Comparison of ENCODE assay signal across 22 cellular contexts in the genomic region with DNA sequence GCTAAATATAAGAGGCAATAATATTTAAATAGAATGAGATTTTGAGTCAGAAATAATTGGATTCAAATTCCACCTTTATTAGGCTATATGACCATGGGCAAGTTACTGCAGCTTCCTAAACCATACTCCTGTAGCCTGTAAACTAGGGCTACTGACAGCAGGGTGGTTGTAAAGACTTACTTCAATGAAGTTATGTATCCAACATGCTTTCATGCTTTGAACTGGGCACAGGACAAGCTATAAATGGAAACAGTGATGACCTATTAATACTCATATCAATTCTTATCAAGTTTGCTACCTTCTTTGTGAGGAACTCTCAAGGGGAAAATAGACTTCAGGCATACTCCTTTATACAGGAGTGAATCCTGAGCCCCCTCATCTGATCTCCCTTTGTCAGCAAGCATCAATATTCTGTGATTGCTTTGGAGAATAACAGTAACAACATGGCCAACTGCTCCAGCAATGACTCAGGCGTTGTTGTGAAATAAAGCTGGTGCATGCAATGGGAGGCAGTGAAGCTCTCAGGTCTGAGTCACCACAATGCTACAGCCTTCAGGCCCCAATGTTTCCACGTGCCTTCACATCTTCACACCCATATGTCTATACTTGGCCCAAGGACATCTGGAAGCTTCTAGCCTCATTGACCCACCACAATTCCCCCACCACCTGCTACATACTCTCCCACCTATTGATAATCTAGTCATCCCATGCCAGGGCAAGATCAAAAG.
A peak's percentile ranks its signal among the peaks of the same experiment; 100 is the strongest.
DNase-seq lines count a peak whose midpoint lies in the region; TF ChIP-seq lines count a peak whose summit lies in the region.
"Had no signal": no experiment of that assay in that cellular context is flagged by ENCODE, and none has a peak within 500 bp of the region (broad histone marks: within the 10 kb centered on the region; RNA-seq: fewer than 3 reads in every experiment).

No MANE protein-coding gene starts in this region.

- DNase-seq in GM23248 (peak; percentile 63), MG63 (peak; percentile 5), astrocyte of the hippocampus (ENCODE audit: low read depth, low spot score) (peak; percentile 7), progenitor cell of endocrine pancreas (ENCODE audit: low spot score, unreplicated experiment) (no peak), SW 1271 (lab: John Stamatoyannopoulos, UW) (no peak)
- no peak for DNase-seq in CD4-positive, alpha-beta memory T cell
- no peak for DNase-seq in activated T-cell treated with anti-CD3 and anti-CD28 coated beads, Interleukin-2, amount 50 U/mL, for 1 hour
- DNase-seq: foreskin fibroblast; GDM1; H9; NCI-H748 treated with DMSO at 0.1 percent for 48 hours; PC-9; stimulated activated CD4-positive, alpha-beta T cell treated with anti-CD3 and anti-CD28 coated beads, Interleukin-1b, Interleukin-23, amount 100 ng/mL, for 48 hours; stimulated activated naive CD4-positive, alpha-beta T cell; tibial artery had no signal

- H3K4me3 Mint-ChIP-seq in progenitor cell of endocrine pancreas (ENCODE audit: low read depth) = no peak overlapping the region
- no peak overlapping the region for H3K4me3 Mint-ChIP-seq in CD4-positive, alpha-beta memory T cell
- H3K4me3 Mint-ChIP-seq: activated naive CD4-positive, alpha-beta T cell treated with anti-CD3 and anti-CD28 coated beads, Interleukin-2, amount 50 U/mL, for 24 hours; brain; H9; natural killer cell treated with Interleukin-12 subunit alpha and Interleukin-12 subunit beta and Interleukin-15 and Interleukin-18, amount 100 ng/mL, for 72 hours had no signal

- no peaks in the 10 kb centered on the region for H3K9me3 Mint-ChIP-seq in progenitor cell of endocrine pancreas (ENCODE audit: low read depth)
- H3K9me3 Mint-ChIP-seq in CD4-positive, alpha-beta memory T cell = peaks cover 0 to 10% (median 5%) of the 10 kb centered on the region in 8 donors
- H3K9me3 Mint-ChIP-seq: H9 had no signal

- H3K27ac ChIP-seq in GM23248 = no peak overlapping the region
- H3K27ac ChIP-seq in CD4-positive, alpha-beta memory T cell (ENCODE audit: low read depth, low read length) = no peak overlapping the region
- H3K27ac ChIP-seq: BLaER1, coronary artery, parathyroid adenoma, PC-9, tibial artery had no signal

- H3K36me3 Mint-ChIP-seq in progenitor cell of endocrine pancreas (ENCODE audit: insufficient read depth) = no peaks in the 10 kb centered on the region
- H3K36me3 Mint-ChIP-seq in CD4-positive, alpha-beta memory T cell = no peaks in the 10 kb centered on the region
- H3K36me3 Mint-ChIP-seq: activated naive CD4-positive, alpha-beta T cell treated with anti-CD3 and anti-CD28 coated beads, Interleukin-2, amount 50 U/mL, for 24 hours; brain had no signal

- H3K9me3 ChIP-seq in GM23248 (ENCODE audit: low read depth) (no peaks in the 10 kb centered on the region), MG63 (no peaks in the 10 kb centered on the region)
- H3K9me3 ChIP-seq in CD4-positive, alpha-beta memory T cell (ENCODE audit: control insufficient read depth in 1 of 2, low read length in 2 of 2) = no peaks in the 10 kb centered on the region
- H3K9me3 ChIP-seq: BLaER1, tibial artery had no signal

- H3K36me3 ChIP-seq in GM23248 (ENCODE audit: low read depth) (no peaks in the 10 kb centered on the region), MG63 (no peaks in the 10 kb centered on the region)
- H3K36me3 ChIP-seq in CD4-positive, alpha-beta memory T cell (ENCODE audit: insufficient read depth, low read length) = no peaks in the 10 kb centered on the region
- H3K36me3 ChIP-seq: BLaER1, tibial artery had no signal

- POLR2A ChIA-PET in CD4-positive, alpha-beta memory T cell (lab: Charles Lee; ENCODE audit: partially characterized antibody) = no interaction called here

- peak overlapping the region; percentile 7 for H3K27ac Mint-ChIP-seq in progenitor cell of endocrine pancreas
- no peak overlapping the region for H3K27ac Mint-ChIP-seq in CD4-positive, alpha-beta memory T cell
- H3K27ac Mint-ChIP-seq: activated naive CD4-positive, alpha-beta T cell treated with anti-CD3 and anti-CD28 coated beads, Interleukin-2, amount 50 U/mL, for 24 hours; brain; H9; natural killer cell treated with Interleukin-12 subunit alpha and Interleukin-12 subunit beta and Interleukin-15 and Interleukin-18, amount 100 ng/mL, for 72 hours had no signal

- CTCF ChIA-PET in CD4-positive, alpha-beta memory T cell (lab: Charles Lee; ENCODE audit: partially characterized antibody) = no interaction called here

- no peaks in the 10 kb centered on the region for H3K4me1 ChIP-seq in GM23248 (ENCODE audit: insufficient read depth)
- H3K4me1 ChIP-seq in CD4-positive, alpha-beta memory T cell (ENCODE audit: insufficient read depth, low read length) = no peaks in the 10 kb centered on the region
- H3K4me1 ChIP-seq: BLaER1, parathyroid adenoma, tibial artery had no signal

- intact Hi-C loops in CD4-positive, alpha-beta memory T cell (cut with micrococcal nuclease) = no loop called here

- H2AFZ ChIP-seq in GM23248 = no peak overlapping the region
- H2AFZ ChIP-seq: parathyroid adenoma, PC-9 had no signal

- no peak overlapping the region for H3K9ac ChIP-seq in GM23248
- H3K9ac ChIP-seq: BLaER1, parathyroid adenoma had no signal

- H3K4me3 ChIP-seq in GM23248 = no peak overlapping the region
- no peak overlapping the region for H3K4me3 ChIP-seq in MG63
- H3K4me3 ChIP-seq in CD4-positive, alpha-beta memory T cell (ENCODE audit: low read length in 2 of 2) = no peak overlapping the region
- H3K4me3 ChIP-seq: BLaER1, coronary artery, K562, PC-9, tibial artery had no signal

- TF ChIP-seq CTCF in progenitor cell of endocrine pancreas (IDR thresholded peaks at IDR 0.05; ENCODE audit: unreplicated experiment) = no peak

- WGBS in GM23248 (ENCODE audit: low coverage in 1 of 2, low lambda C conversion rate in 2 of 2, missing lambda C conversion rate in 2 of 2), 2 experiments = 0% methylated on average over 2 of the region's 2 CpGs

- no peaks in the 10 kb centered on the region for H4K20me1 ChIP-seq in GM23248 (ENCODE audit: insufficient read depth)
- H4K20me1 ChIP-seq: BLaER1 had no signal

- no peaks in the 10 kb centered on the region for H3K27me3 Mint-ChIP-seq in progenitor cell of endocrine pancreas
- H3K27me3 Mint-ChIP-seq in CD4-positive, alpha-beta memory T cell = no peaks in the 10 kb centered on the region
- H3K27me3 Mint-ChIP-seq: activated naive CD4-positive, alpha-beta T cell treated with anti-CD3 and anti-CD28 coated beads, Interleukin-2, amount 50 U/mL, for 24 hours; natural killer cell treated with Interleukin-12 subunit alpha and Interleukin-12 subunit beta and Interleukin-15 and Interleukin-18, amount 100 ng/mL, for 72 hours had no signal

- H3F3A ChIP-seq in GM23248 (ENCODE audit: insufficient read depth) = no peaks in the 10 kb centered on the region

- no peaks in the 10 kb centered on the region for H3K27me3 ChIP-seq in GM23248 (replicated peaks; ENCODE audit: insufficient read depth)
- no peaks in the 10 kb centered on the region for H3K27me3 ChIP-seq in MG63
- H3K27me3 ChIP-seq in CD4-positive, alpha-beta memory T cell (ENCODE audit: insufficient read depth, low read length) = no peaks in the 10 kb centered on the region
- H3K27me3 ChIP-seq: BLaER1, tibial artery had no signal

- no peaks in the 10 kb centered on the region for H3K79me2 ChIP-seq in GM23248 (ENCODE audit: insufficient read depth)
- H3K79me2 ChIP-seq: parathyroid adenoma had no signal

- no peaks in the 10 kb centered on the region for H3K9me2 ChIP-seq in GM23248 (ENCODE audit: insufficient read depth)

- no peaks in the 10 kb centered on the region for H3K4me1 Mint-ChIP-seq in progenitor cell of endocrine pancreas (ENCODE audit: low read depth)
- no peaks in the 10 kb centered on the region for H3K4me1 Mint-ChIP-seq in CD4-positive, alpha-beta memory T cell
- H3K4me1 Mint-ChIP-seq: activated naive CD4-positive, alpha-beta T cell treated with anti-CD3 and anti-CD28 coated beads, Interleukin-2, amount 50 U/mL, for 24 hours; brain; H9 had no signal

- in situ Hi-C loops in GM23248 (cut with MboI) = no loop called here

- H3K4me2 ChIP-seq in GM23248 (ENCODE audit: unreplicated experiment) = no peak overlapping the region
- H3K4me2 ChIP-seq: BLaER1, PC-9 had no signal

Comparison
In these comparisons a context has a peak if more than half of its experiments do, and no peak if none do; other contexts are left out.
1. DNase-seq: peak in GM23248 (single experiment), MG63 (single experiment) and astrocyte of the hippocampus (single experiment); none in progenitor cell of endocrine pancreas (single experiment), CD4-positive, alpha-beta memory T cell (0 of 5), SW 1271 (0 of 2) and activated T-cell treated with anti-CD3 and anti-CD28 coated beads, Interleukin-2, amount 50 U/mL, for 1 hour (single experiment).